ENCODE assay signal across 9 cellular contexts in the genomic region with DNA sequence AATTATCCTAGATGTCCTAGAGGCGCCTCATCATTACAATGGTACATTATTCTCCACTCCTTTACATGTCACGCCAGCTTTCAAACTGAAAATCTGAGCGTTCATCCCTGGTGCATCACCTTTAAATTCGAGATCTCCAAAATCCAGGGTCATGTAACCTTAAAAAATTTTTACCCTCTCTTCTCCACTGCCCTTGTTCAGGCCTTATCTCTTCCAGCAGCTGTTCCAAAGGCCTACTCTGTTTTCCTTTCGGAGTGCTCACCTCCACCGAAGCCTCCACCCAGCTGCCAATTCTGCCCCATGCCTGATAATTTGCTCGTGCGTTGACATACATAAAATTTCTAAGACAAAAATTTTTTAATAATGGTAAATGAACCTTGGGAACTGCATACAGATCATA. TPM values are rescaled to one million over a fixed set of nuclear protein-coding genes. Genes with fewer than 3 reads are reported as not detected.
DNase-seq lines count a peak whose midpoint lies in the region; ATAC-seq and TF ChIP-seq lines count a peak whose summit lies in the region.
"Had no signal": no experiment of that assay in that cellular context is flagged by ENCODE, and none has a peak within 500 bp of the region (broad histone marks: within the 10 kb centered on the region; RNA-seq: fewer than 3 reads in every experiment).

No MANE protein-coding gene starts in this region.

- H3K36me3 Mint-ChIP-seq in CD4-positive, CD25-positive, alpha-beta regulatory T cell, result peaks cover 24% of the 10 kb centered on the region

- no peaks in the 10 kb centered on the region for H3K27me3 Mint-ChIP-seq in CD4-positive, CD25-positive, alpha-beta regulatory T cell

- H3K9me3 ChIP-seq in CD4-positive, CD25-positive, alpha-beta regulatory T cell (ENCODE audit: control insufficient read depth in 2 of 2, low read length in 2 of 2), result no peaks in the 10 kb centered on the region
- H3K9me3 ChIP-seq in mammary epithelial cell (replicated peaks; ENCODE audit: insufficient read depth, low read length), result no peaks in the 10 kb centered on the region
- H3K9me3 ChIP-seq in muscle layer of duodenum (ENCODE audit: control insufficient read depth in 1 of 2, low read length in 2 of 2), result no peaks in the 10 kb centered on the region

- no peak for TF ChIP-seq CTCF in mammary epithelial cell (conservative IDR thresholded peaks at IDR 0.05 in 1 of 2, IDR thresholded peaks at IDR 0.05 in 1 of 2; ENCODE audit: extremely low read depth in 1 of 2, insufficient read depth in 1 of 2, low read depth in 1 of 2, low read length in 2 of 2)

- H3K4me1 Mint-ChIP-seq in CD4-positive, CD25-positive, alpha-beta regulatory T cell, result peaks cover 10 to 30% (median 26%) of the 10 kb centered on the region in 4 donors

- no peak overlapping the region for H3K27ac ChIP-seq in CD4-positive, CD25-positive, alpha-beta regulatory T cell (ENCODE audit: insufficient read depth, low read length, poor library complexity, severe bottlenecking)
- H3K27ac ChIP-seq in mammary epithelial cell (ENCODE audit: insufficient read depth, low read depth, low read length) (peak overlapping the region; percentile 54), muscle layer of duodenum (ENCODE audit: low read length) (no peak overlapping the region)

- H3K4me2 ChIP-seq in mammary epithelial cell (ENCODE audit: insufficient read depth, low read depth, low read length), result peak overlapping the region; percentile 83

- H3K27ac Mint-ChIP-seq in CD4-positive, CD25-positive, alpha-beta regulatory T cell, result peak overlapping the region in 2 of 3 donors; percentile 48 to 87

- no peak overlapping the region for H2AFZ ChIP-seq in mammary epithelial cell (ENCODE audit: low read depth, low read length)

- dilution Hi-C loops in mammary epithelial cell (cut with HindIII; ENCODE audit: low sequenced_read_pairs), result no loop called here

- peak overlapping the region; percentile 72 to 92 (median 80) for H3K4me3 Mint-ChIP-seq in CD4-positive, CD25-positive, alpha-beta regulatory T cell

- BruUV-seq in mammary epithelial cell (replicated peaks; lab: Mats Ljungman, UMichigan), result no TSS peak

- peaks cover 25% of the 10 kb centered on the region for H3K4me1 ChIP-seq in CD4-positive, CD25-positive, alpha-beta regulatory T cell (ENCODE audit: control insufficient read depth, insufficient read depth, low read length, poor library complexity, severe bottlenecking)
- H3K4me1 ChIP-seq in mammary epithelial cell (ENCODE audit: insufficient read depth, low read length), result peaks cover 10% of the 10 kb centered on the region
- peaks cover 8 to 21% of the 10 kb centered on the region in 2 donors for H3K4me1 ChIP-seq in muscle layer of duodenum (ENCODE audit: control insufficient read depth in 1 of 2, insufficient read depth in 2 of 2, low read length in 2 of 2)

- CTCF ChIA-PET in mammary epithelial cell (lab: Charles Lee; ENCODE audit: low non-redundant PET), result no interaction called here

- 15% methylated on average over 8 of the region's 8 CpGs for WGBS in mammary epithelial cell (ENCODE audit: low coverage, missing lambda C conversion rate)

- no peaks in the 10 kb centered on the region for H3K27me3 ChIP-seq in CD4-positive, CD25-positive, alpha-beta regulatory T cell (ENCODE audit: control insufficient read depth, insufficient read depth, low read length)
- H3K27me3 ChIP-seq in mammary epithelial cell (ENCODE audit: insufficient read depth, low read length) (no peaks in the 10 kb centered on the region), muscle layer of duodenum (ENCODE audit: low read depth, low read length) (no peaks in the 10 kb centered on the region)

- H3K9ac ChIP-seq in mammary epithelial cell (ENCODE audit: insufficient read depth, low read length), result peak overlapping the region; percentile 84

- in situ Hi-C loops in KBM-7 (cut with MboI; ENCODE audit: low pct_unique_long_range_greater_than_20kb, low sequenced_read_pairs), result no loop called here
- in situ Hi-C loops in mammary epithelial cell (cut with MboI; ENCODE audit: low sequenced_read_pairs in 2 of 2), result no loop called here

- intact Hi-C loops in mammary epithelial cell (cut with micrococcal nuclease), result no loop called here

- no peak for ATAC-seq in CD4-positive, CD25-positive, alpha-beta regulatory T cell (ENCODE audit: low read depth in 2 of 2)
- ATAC-seq in GM19324 (IDR thresholded peaks at IDR 0.05; ENCODE audit: low FRiP score, unreplicated experiment) (no peak), GM18870 (IDR thresholded peaks at IDR 0.05; ENCODE audit: unreplicated experiment) (no peak), GM21717 (IDR thresholded peaks at IDR 0.05; ENCODE audit: unreplicated experiment) (no peak)

- no peaks in the 10 kb centered on the region for H4K20me1 ChIP-seq in mammary epithelial cell (ENCODE audit: insufficient read depth, low read length)

- peaks cover 9% of the 10 kb centered on the region for H3K36me3 ChIP-seq in CD4-positive, CD25-positive, alpha-beta regulatory T cell (ENCODE audit: control insufficient read depth, insufficient read depth, low read length)
- H3K36me3 ChIP-seq in mammary epithelial cell (ENCODE audit: insufficient read depth, low read length) (peaks cover 9% of the 10 kb centered on the region), muscle layer of duodenum (ENCODE audit: control insufficient read depth in 1 of 2, insufficient read depth in 2 of 2, low read length in 2 of 2) (peaks cover 6 to 13% of the 10 kb centered on the region in 2 donors)

- peaks cover 0 to 2% (median 0%) of the 10 kb centered on the region in 7 donors for H3K9me3 Mint-ChIP-seq in CD4-positive, CD25-positive, alpha-beta regulatory T cell

- H3K4me3 ChIP-seq in CD4-positive, CD25-positive, alpha-beta regulatory T cell (ENCODE audit: low read depth, low read length), result peak overlapping the region; percentile 76
- peak overlapping the region; percentile 61 to 96 (median 83) for H3K4me3 ChIP-seq in mammary epithelial cell (replicated peaks in 1 of 3; ENCODE audit: insufficient read depth in 1 of 3, low read depth in 2 of 3, low read length in 3 of 3)
- H3K4me3 ChIP-seq in muscle layer of duodenum (ENCODE audit: low read depth in 1 of 2, low read length in 2 of 2), result peak overlapping the region; percentile 82 to 85

- peaks cover 35% of the 10 kb centered on the region for H3K79me2 ChIP-seq in mammary epithelial cell (ENCODE audit: insufficient read depth, low read length)

- no peak for DNase-seq in CD4-positive, CD25-positive, alpha-beta regulatory T cell
- peak; percentile 23 for DNase-seq in KBM-7
- DNase-seq in mammary epithelial cell, result no peak
- no peak for DNase-seq in 8988T
- DNase-seq: NCI-H1694 had no signal

RNA-seq across cellular contexts. Expression of gene MSH3, which starts 1.0 kb away (rescaled TPM):
- 17.3 TPM for total RNA-seq in CD4-positive, CD25-positive, alpha-beta regulatory T cell
- polyA plus RNA-seq in CD4-positive, CD25-positive, alpha-beta regulatory T cell, result 10 to 100 TPM; 11.2 to 14.3 (median 13.0) TPM
- 10 to 100 TPM; 20.0 TPM for total RNA-seq in mammary epithelial cell
- 6.9 TPM for polyA plus RNA-seq in mammary epithelial cell
- polyA minus RNA-seq in mammary epithelial cell, result 2.3 TPM

RNA-seq across cellular contexts. Expression of gene DHFR, which starts 1.3 kb away (rescaled TPM):
- total RNA-seq in CD4-positive, CD25-positive, alpha-beta regulatory T cell, result 7.7 TPM
- polyA plus RNA-seq in CD4-positive, CD25-positive, alpha-beta regulatory T cell, result 1 to 10 TPM; 2.1 to 3.0 (median 2.3) TPM
- total RNA-seq in mammary epithelial cell, result 10 to 100 TPM in 1 of 2 donors, 1 to 10 TPM in 1; 6.2 to 30.0 TPM
- polyA plus RNA-seq in mammary epithelial cell, result 31.7 TPM
- 9.1 TPM for polyA minus RNA-seq in mammary epithelial cell
